Comparison of ENCODE assay signal across 21 cellular contexts in the genomic region with DNA sequence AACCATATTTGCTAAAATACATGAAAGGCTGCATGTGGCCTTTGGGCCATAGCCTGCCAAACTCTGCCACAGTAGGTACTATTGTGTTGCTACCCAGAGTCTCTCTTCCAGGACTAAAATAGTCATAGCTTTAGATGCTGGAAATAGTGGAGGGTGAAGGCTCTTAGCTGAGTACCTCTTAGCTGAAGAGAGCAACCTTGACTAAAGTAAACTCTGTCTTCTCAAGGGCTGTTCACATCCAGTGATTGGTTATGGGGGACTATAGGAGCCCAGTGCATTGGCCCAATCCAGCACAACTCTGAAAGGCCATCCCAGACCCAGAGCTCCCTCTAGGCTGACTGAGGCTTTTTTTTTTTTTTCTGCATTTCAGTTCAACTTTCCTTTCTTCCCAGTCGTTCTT.
DNase-seq lines count a peak whose midpoint lies in the region; ATAC-seq and TF ChIP-seq lines count a peak whose summit lies in the region.
"Had no signal": no experiment of that assay in that cellular context is flagged by ENCODE, and none has a peak within 500 bp of the region (broad histone marks: within the 10 kb centered on the region; RNA-seq: fewer than 3 reads in every experiment).

No MANE protein-coding gene starts in this region.

- H3K4me3 ChIP-seq in left lung: no peak overlapping the region
- H3K4me3 ChIP-seq in upper lobe of right lung: no peak overlapping the region
- H3K4me3 ChIP-seq: A549; BLaER1 treated with 17β-estradiol and CSF1 and Interleukin-3, amounts not matched to agents 10 nM and 100 nM; GM23338 had no signal

- H3K27me3 Mint-ChIP-seq in stimulated activated naive CD8-positive, alpha-beta T cell treated with anti-CD3 and anti-CD28 coated beads, Interleukin-15, amount 100 ng/mL, for 72 hours: peaks cover 8% of the 10 kb centered on the region

- H3K27ac Mint-ChIP-seq in stimulated activated naive CD8-positive, alpha-beta T cell treated with anti-CD3 and anti-CD28 coated beads, Interleukin-15, amount 100 ng/mL, for 72 hours: no peak overlapping the region
- H3K27ac Mint-ChIP-seq: CD4-positive, alpha-beta T cell; CD8-positive, alpha-beta memory T cell; GM23338; H9 had no signal

- TF ChIP-seq CTCF in left lung (IDR thresholded peaks at IDR 0.05): no peak
- TF ChIP-seq CTCF in upper lobe of right lung (IDR thresholded peaks at IDR 0.05): no peak

- no peak overlapping the region for H3K27ac ChIP-seq in left lung
- H3K27ac ChIP-seq in upper lobe of right lung: no peak overlapping the region
- H3K27ac ChIP-seq: A549; BLaER1 treated with 17β-estradiol and CSF1 and Interleukin-3, amounts not matched to agents 10 nM and 100 nM had no signal

- ATAC-seq in stimulated activated naive CD8-positive, alpha-beta T cell treated with anti-CD3 and anti-CD28 coated beads, Interleukin-15, Interleukin-2, amounts not matched to agents 100 U/mL and 50 U/mL, for 24 hours: peak; percentile 28
- ATAC-seq in stimulated activated naive CD8-positive, alpha-beta T cell treated with anti-CD3 and anti-CD28 coated beads, Interleukin-15, amount 100 ng/mL, for 72 hours: no peak
- ATAC-seq in left lung (peak; percentile 94), upper lobe of right lung (peak; percentile 62), HG02610 (IDR thresholded peaks at IDR 0.05; ENCODE audit: unreplicated experiment) (no peak)
- ATAC-seq: A549, GM23338, HCT116 had no signal

- DNase-seq in stimulated activated naive CD8-positive, alpha-beta T cell treated with anti-CD3 and anti-CD28 coated beads, Interleukin-15, Interleukin-2, amounts not matched to agents 100 U/mL and 50 U/mL, for 24 hours: no peak
- no peak for DNase-seq in stimulated activated naive CD8-positive, alpha-beta T cell treated with anti-CD3 and anti-CD28 coated beads, Interleukin-15, amount 100 ng/mL, for 72 hours
- DNase-seq in left lung: peak in 1 of 2 donors; percentile 34
- no peak for DNase-seq in upper lobe of right lung
- no peak for DNase-seq in epidermal melanocyte (ENCODE audit: insufficient read length, low spot score)
- DNase-seq: 8988T; ACHN; AML-193; BE2C; CD4-positive, alpha-beta T cell; CD8-positive, alpha-beta memory T cell; DMS53; DMS79 treated with DMSO at 0.1 percent for 48 hours; GF-D8; H9 had no signal

- H3K36me3 ChIP-seq in left lung (no peaks in the 10 kb centered on the region), upper lobe of right lung (no peaks in the 10 kb centered on the region)
- H3K36me3 ChIP-seq: BE2C; BLaER1 treated with 17β-estradiol and CSF1 and Interleukin-3, amounts not matched to agents 10 nM and 100 nM had no signal

- H3K9me3 ChIP-seq in left lung: no peaks in the 10 kb centered on the region
- no peaks in the 10 kb centered on the region for H3K9me3 ChIP-seq in upper lobe of right lung
- H3K9me3 ChIP-seq: A549; BE2C; BLaER1 treated with 17β-estradiol and CSF1 and Interleukin-3, amounts not matched to agents 10 nM and 100 nM had no signal

- no peaks in the 10 kb centered on the region for H3K4me1 Mint-ChIP-seq in stimulated activated naive CD8-positive, alpha-beta T cell treated with anti-CD3 and anti-CD28 coated beads, Interleukin-15, amount 100 ng/mL, for 72 hours
- H3K4me1 Mint-ChIP-seq: CD14-positive monocyte; CD8-positive, alpha-beta memory T cell had no signal

- no peaks in the 10 kb centered on the region for H3K9me3 Mint-ChIP-seq in stimulated activated naive CD8-positive, alpha-beta T cell treated with anti-CD3 and anti-CD28 coated beads, Interleukin-15, amount 100 ng/mL, for 72 hours
- H3K9me3 Mint-ChIP-seq: CD4-positive, alpha-beta T cell; CD8-positive, alpha-beta memory T cell; GM23338; H9 had no signal

- intact Hi-C loops in left lung (cut with DNase I) (no loop called here), upper lobe of right lung (cut with DNase I) (no loop called here)

- no peak overlapping the region for H3K4me3 Mint-ChIP-seq in stimulated activated naive CD8-positive, alpha-beta T cell treated with anti-CD3 and anti-CD28 coated beads, Interleukin-15, amount 100 ng/mL, for 72 hours
- H3K4me3 Mint-ChIP-seq: CD14-positive monocyte; CD4-positive, alpha-beta T cell; CD8-positive, alpha-beta memory T cell; GM23338; H9 had no signal

- H3K27me3 ChIP-seq in left lung: no peaks in the 10 kb centered on the region
- H3K27me3 ChIP-seq in upper lobe of right lung: no peaks in the 10 kb centered on the region
- H3K27me3 ChIP-seq: BE2C; BLaER1 treated with 17β-estradiol and CSF1 and Interleukin-3, amounts not matched to agents 10 nM and 100 nM had no signal

- H3K4me1 ChIP-seq in left lung (peaks cover 0 to 3% of the 10 kb centered on the region in 2 donors), upper lobe of right lung (no peaks in the 10 kb centered on the region)
- H3K4me1 ChIP-seq: A549; BE2C; BLaER1 treated with 17β-estradiol and CSF1 and Interleukin-3, amounts not matched to agents 10 nM and 100 nM had no signal

Comparison
In these comparisons a context has a peak if more than half of its experiments do, and no peak if none do; other contexts are left out.
1. ATAC-seq: peak in stimulated activated naive CD8-positive, alpha-beta T cell treated with anti-CD3 and anti-CD28 coated beads, Interleukin-15, Interleukin-2, amounts not matched to agents 100 U/mL and 50 U/mL, for 24 hours (single experiment), left lung (single experiment) and upper lobe of right lung (single experiment); none in stimulated activated naive CD8-positive, alpha-beta T cell treated with anti-CD3 and anti-CD28 coated beads, Interleukin-15, amount 100 ng/mL, for 72 hours (single experiment) and HG02610 (single experiment).